ENCODE assay signal across 2 cellular contexts in the genomic region with DNA sequence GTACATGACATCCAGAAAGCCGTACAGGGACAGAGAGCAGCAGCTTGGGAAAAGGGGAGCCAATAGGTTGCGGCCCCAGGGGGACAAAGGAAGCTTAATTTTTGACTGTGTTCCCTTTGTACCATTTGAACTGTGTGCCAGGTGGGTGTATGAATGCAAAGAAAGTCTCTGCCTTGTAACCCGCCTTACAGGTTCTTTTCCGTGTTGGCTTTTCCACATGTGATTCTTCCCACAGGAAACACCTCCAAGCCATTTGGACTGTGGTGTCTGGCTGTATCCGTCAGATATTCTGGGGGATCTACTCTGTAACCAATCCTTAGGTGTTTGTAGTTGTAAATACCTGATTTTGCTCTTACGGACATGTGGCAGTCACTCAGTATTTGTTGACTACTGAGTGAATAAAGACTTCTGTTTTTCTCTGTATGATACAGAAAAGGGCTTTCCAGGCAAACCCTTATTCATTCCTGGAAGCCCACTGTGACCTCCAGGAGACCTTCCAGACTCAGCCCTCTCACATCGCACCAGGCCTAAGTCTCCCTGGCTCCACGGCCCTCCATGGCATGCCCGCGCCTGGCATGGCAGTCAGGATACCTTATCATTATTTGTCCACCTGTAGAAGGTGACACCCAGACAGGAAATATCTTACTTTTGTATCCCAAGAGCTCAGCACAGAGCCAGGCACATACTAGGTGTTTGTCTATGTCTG.
TF ChIP-seq lines count a peak whose summit lies in the region.

No MANE protein-coding gene starts in this region.

TF ChIP-seq in IMR-90, 13 proteins besides CTCF, POLR2A, EP300 and RAD21 (continued from another document):
- TF ChIP-seq SMC3 (IDR thresholded peaks at IDR 0.05; ENCODE audit: low read depth, low read length) (no peak), MAFK (IDR thresholded peaks at IDR 0.05; ENCODE audit: low read depth, low read length) (no peak)
- TF ChIP-seq, protein P1, sequence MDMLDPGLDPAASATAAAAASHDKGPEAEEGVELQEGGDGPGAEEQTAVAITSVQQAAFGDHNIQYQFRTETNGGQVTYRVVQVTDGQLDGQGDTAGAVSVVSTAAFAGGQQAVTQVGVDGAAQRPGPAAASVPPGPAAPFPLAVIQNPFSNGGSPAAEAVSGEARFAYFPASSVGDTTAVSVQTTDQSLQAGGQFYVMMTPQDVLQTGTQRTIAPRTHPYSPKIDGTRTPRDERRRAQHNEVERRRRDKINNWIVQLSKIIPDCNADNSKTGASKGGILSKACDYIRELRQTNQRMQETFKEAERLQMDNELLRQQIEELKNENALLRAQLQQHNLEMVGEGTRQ (IDR thresholded peaks at IDR 0.05; ENCODE audit: low read depth, low read length): no peak

TF ChIP-seq in GM12891, 5 proteins besides CTCF, POLR2A, EP300 and RAD21 (continued from another document):
- TF ChIP-seq TAF1 (IDR thresholded peaks at IDR 0.05; ENCODE audit: low read depth, low read length) (no peak), PAX5 (IDR thresholded peaks at IDR 0.05; ENCODE audit: insufficient read depth, low read length, severe bottlenecking) (no peak)
